14 cellular contexts compared by ENCODE assay signal in genomic region chr5:9954869-9955268, GRCh38.
DNase-seq lines count a peak whose midpoint lies in the region; ATAC-seq and TF ChIP-seq lines count a peak whose summit lies in the region.
"Had no signal": no experiment of that assay in that cellular context is flagged by ENCODE, and none has a peak within 500 bp of the region (broad histone marks: within the 10 kb centered on the region; RNA-seq: fewer than 3 reads in every experiment).

No MANE protein-coding gene starts in this region.

- no peak for TF ChIP-seq CTCF in fibroblast of the aortic adventitia (IDR thresholded peaks at IDR 0.05; ENCODE audit: insufficient read depth, low read length)

- H3K9me3 ChIP-seq in GM23248 (ENCODE audit: low read depth) (no peaks in the 10 kb centered on the region), adipocyte (ENCODE audit: control insufficient read depth, low read length) (no peaks in the 10 kb centered on the region)

- H3K27me3 ChIP-seq in GM23248 (replicated peaks; ENCODE audit: insufficient read depth) (0 out of 2 replicates have a peak, but pooled peaks cover 20% of the 10 kb centered on the region), adipocyte (replicated peaks; ENCODE audit: control insufficient read depth, insufficient read depth, low read length) (no peaks in the 10 kb centered on the region)
- H3K27me3 ChIP-seq: BLaER1 treated with 17β-estradiol and CSF1 and Interleukin-3, amounts not matched to agents 10 nM and 100 nM had no signal

- no peak overlapping the region for H3K27ac ChIP-seq in GM23248
- H3K27ac ChIP-seq: BLaER1 treated with 17β-estradiol and CSF1 and Interleukin-3, amounts not matched to agents 10 nM and 100 nM had no signal

- H3K36me3 ChIP-seq in GM23248 (ENCODE audit: low read depth) = no peaks in the 10 kb centered on the region
- H3K36me3 ChIP-seq in adipocyte (ENCODE audit: control insufficient read depth, insufficient read depth, low read length, severe bottlenecking) = no peaks in the 10 kb centered on the region
- H3K36me3 ChIP-seq: BLaER1 treated with 17β-estradiol and CSF1 and Interleukin-3, amounts not matched to agents 10 nM and 100 nM had no signal

- H3K4me1 ChIP-seq in GM23248 (ENCODE audit: insufficient read depth) (0 out of 2 replicates have a peak, but pooled peaks cover 3% of the 10 kb centered on the region), adipocyte (ENCODE audit: control insufficient read depth, insufficient read depth, low read length) (no peaks in the 10 kb centered on the region)

- in situ Hi-C loops in GM23248 (cut with MboI) = no loop called here

- no peak overlapping the region for H3K9ac ChIP-seq in GM23248
- H3K9ac ChIP-seq in adipocyte (ENCODE audit: low read length) = no peak overlapping the region
- H3K9ac ChIP-seq: BLaER1 treated with 17β-estradiol and CSF1 and Interleukin-3, amounts not matched to agents 10 nM and 100 nM had no signal

- 6 to 7% methylated on average over 2 of the region's 2 CpGs for WGBS in GM23248 (ENCODE audit: low coverage in 1 of 2, low lambda C conversion rate in 2 of 2, missing lambda C conversion rate in 2 of 2), 2 experiments

- H3K4me3 ChIP-seq in GM23248 (no peak overlapping the region), adipocyte (ENCODE audit: low read length) (no peak overlapping the region), fibroblast of the aortic adventitia (ENCODE audit: low read depth, low read length) (no peak overlapping the region)
- H3K4me3 ChIP-seq: BLaER1 treated with 17β-estradiol and CSF1 and Interleukin-3, amounts not matched to agents 10 nM and 100 nM had no signal

- no peak overlapping the region for H2AFZ ChIP-seq in GM23248

- no peaks in the 10 kb centered on the region for H3F3A ChIP-seq in GM23248 (ENCODE audit: insufficient read depth)

- no peaks in the 10 kb centered on the region for H3K9me2 ChIP-seq in GM23248 (ENCODE audit: insufficient read depth)

- no peaks in the 10 kb centered on the region for H4K20me1 ChIP-seq in GM23248 (ENCODE audit: insufficient read depth)
- H4K20me1 ChIP-seq: BLaER1 treated with 17β-estradiol and CSF1 and Interleukin-3, amounts not matched to agents 10 nM and 100 nM had no signal

- ATAC-seq in GM21717 (IDR thresholded peaks at IDR 0.05; ENCODE audit: unreplicated experiment) = no peak
- ATAC-seq: CD8-positive, alpha-beta T cell; HepG2 had no signal

- no peaks in the 10 kb centered on the region for H3K79me2 ChIP-seq in GM23248 (ENCODE audit: insufficient read depth)

- CTCF ChIA-PET in HEK293T (lab: Yijun Ruan, JAX) = no interaction called here

- DNase-seq in GM23248 (peak; percentile 3), adipocyte (ENCODE audit: low read depth) (peak; percentile 3), fibroblast of the aortic adventitia (ENCODE audit: low read depth) (peak; percentile 5), HEK293T (ENCODE audit: extremely low spot score) (no peak)
- DNase-seq in stimulated activated CD8-positive, alpha-beta memory T cell treated with anti-CD3 and anti-CD28 coated beads, Interleukin-4, amount 100 ng/mL, for 48 hours = no peak
- DNase-seq: ACHN; Calu3; CD8-positive, alpha-beta T cell; DMS79 treated with DMSO at 0.1 percent for 48 hours; GF-D8; H9 had no signal

- POLR2A ChIA-PET in HEK293T (lab: Yijun Ruan, JAX) = no interaction called here

- no peak overlapping the region for H3K4me2 ChIP-seq in GM23248 (ENCODE audit: unreplicated experiment)

TF ChIP-seq in HEK293T, 16 proteins besides CTCF, POLR2A, EP300 and RAD21:
- TF ChIP-seq BHLHE40 (IDR thresholded peaks at IDR 0.05; ENCODE audit: borderline replicate concordance) = no peak
- no peak for TF ChIP-seq SUZ12 (IDR thresholded peaks at IDR 0.05)
- TF ChIP-seq ELF4 (IDR thresholded peaks at IDR 0.05) = no peak
- no peak for TF ChIP-seq SP1 (IDR thresholded peaks at IDR 0.05)
- TF ChIP-seq L3MBTL2 (conservative IDR thresholded peaks at IDR 0.05) = no peak
- no peak for TF ChIP-seq NFRKB (IDR thresholded peaks at IDR 0.05)
- TF ChIP-seq TARDBP (IDR thresholded peaks at IDR 0.05) = no peak
- TF ChIP-seq ZNF384 (IDR thresholded peaks at IDR 0.05) = no peak
- TF ChIP-seq PKNOX1 (IDR thresholded peaks at IDR 0.05) = no peak
- no peak for TF ChIP-seq FOXK2 (IDR thresholded peaks at IDR 0.05)
- no peak for TF ChIP-seq LEF1 (IDR thresholded peaks at IDR 0.05; ENCODE audit: borderline replicate concordance)
- no peak for TF ChIP-seq ARNT (IDR thresholded peaks at IDR 0.05)
- TF ChIP-seq HDGF (IDR thresholded peaks at IDR 0.05; ENCODE audit: borderline replicate concordance) = no peak
- no peak for TF ChIP-seq CTBP1 (IDR thresholded peaks at IDR 0.05; ENCODE audit: borderline replicate concordance)
- TF ChIP-seq FOXM1 (IDR thresholded peaks at IDR 0.05; ENCODE audit: borderline replicate concordance) = no peak
- TF ChIP-seq FOXA1 (IDR thresholded peaks at IDR 0.05) = no peak
TF ChIP-seq in HEK293T: peak in this region for 0.

Comparison
In these comparisons a context has a peak if more than half of its experiments do, and no peak if none do; other contexts are left out.
1. DNase-seq: peak in GM23248 (single experiment), adipocyte (single experiment) and fibroblast of the aortic adventitia (single experiment); none in stimulated activated CD8-positive, alpha-beta memory T cell treated with anti-CD3 and anti-CD28 coated beads, Interleukin-4, amount 100 ng/mL, for 48 hours (single experiment) and HEK293T (single experiment).